ENCODE assay signal across 14 cellular contexts in genomic region chr16:85524365-85524629, GRCh38.
DNase-seq lines count a peak whose midpoint lies in the region; ATAC-seq, FAIRE-seq and TF ChIP-seq lines count a peak whose summit lies in the region.
"Had no signal": no experiment of that assay in that cellular context is flagged by ENCODE, and none has a peak within 500 bp of the region (broad histone marks: within the 10 kb centered on the region; RNA-seq: fewer than 3 reads in every experiment).

No MANE protein-coding gene starts in this region.

- no peak overlapping the region for H3K56ac ChIP-seq in IMR-90 (ENCODE audit: extremely low read depth, insufficient read depth, low read length)

- H3K4me2 ChIP-seq in IMR-90 (ENCODE audit: low read depth, low read length) (no peak overlapping the region), K562 (ENCODE audit: insufficient read depth, low read length) (no peak overlapping the region), osteoblast (ENCODE audit: insufficient read depth, low read length) (peak overlapping the region; percentile 67)

- H3K27me3 ChIP-seq in BE2C (no peaks in the 10 kb centered on the region), IMR-90 (ENCODE audit: control insufficient read depth, insufficient read depth, low read length) (no peaks in the 10 kb centered on the region), K562 (ENCODE audit: control insufficient read depth in 2 of 2, insufficient read depth in 2 of 2, low read length in 2 of 2) (no peaks in the 10 kb centered on the region), osteoblast (ENCODE audit: insufficient read depth, low read length) (no peaks in the 10 kb centered on the region), foreskin keratinocyte (peaks cover 9% of the 10 kb centered on the region)

- peak overlapping the region; percentile 98 for H2AK5ac ChIP-seq in IMR-90 (ENCODE audit: low read depth, low read length)

- no peak for TF ChIP-seq POLR2A in IMR-90 (IDR thresholded peaks at IDR 0.05; ENCODE audit: low read depth, low read length)
- no peak for TF ChIP-seq POLR2A in K562 (conservative IDR thresholded peaks at IDR 0.05)

- H2BK20ac ChIP-seq in IMR-90 (ENCODE audit: low read depth, low read length): peak overlapping the region; percentile 52; the same call in 1 of the 2 replicates

- no peak overlapping the region for H3K4me3 Mint-ChIP-seq in natural killer cell treated with Interleukin-12 subunit alpha and Interleukin-12 subunit beta and Interleukin-15 and Interleukin-18, amount 100 ng/mL, for 72 hours
- H3K4me3 Mint-ChIP-seq: activated B cell treated with CpG ODN at 0.5 μM for 24 hours; activated naive CD4-positive, alpha-beta T cell treated with anti-CD3 and anti-CD28 coated beads for 36 hours; brain had no signal

- TF ChIP-seq RAD21 in IMR-90 (IDR thresholded peaks at IDR 0.05; ENCODE audit: low read length) (no peak), K562 (CRISPR knock-in tag; conservative IDR thresholded peaks at IDR 0.05 in 1 of 2, IDR thresholded peaks at IDR 0.05 in 1 of 2) (no peak)

- peak overlapping the region; percentile 44; the same call in 2 of the 3 replicates for H2BK15ac ChIP-seq in IMR-90 (ENCODE audit: low read depth, low read length)

- no peaks in the 10 kb centered on the region; the same call in 1 of the 2 replicates for H3K36me3 ChIP-seq in BE2C
- 0 out of 2 replicates have a peak, but pooled peaks cover 4% of the 10 kb centered on the region for H3K36me3 ChIP-seq in IMR-90 (ENCODE audit: control insufficient read depth, insufficient read depth, low read length)
- peaks cover 4% of the 10 kb centered on the region for H3K36me3 ChIP-seq in K562 (ENCODE audit: control insufficient read depth, insufficient read depth, low read length)
- no peaks in the 10 kb centered on the region for H3K36me3 ChIP-seq in osteoblast (ENCODE audit: insufficient read depth, low read length)

- ATAC-seq in IMR-90 (ENCODE audit: low read depth): no peak
- no peak for ATAC-seq in K562
- no peak for ATAC-seq in foreskin keratinocyte
- no peak for ATAC-seq in natural killer cell treated with Interleukin-12 subunit alpha and Interleukin-12 subunit beta and Interleukin-15 and Interleukin-18, amount 100 ng/mL, for 72 hours

- H3K79me1 ChIP-seq in IMR-90 (ENCODE audit: low read depth in 1 of 2, low read length in 2 of 2): peaks cover 26 to 48% of the 10 kb centered on the region in 2 experiments

- POLR2A ChIA-PET in IMR-90 (lab: Charles Lee; ENCODE audit: unreplicated experiment) (no interaction called here), K562 (lab: Yijun Ruan, JAX) (interaction anchor here (1.6 kb wide), 1 partner anchor 15 kb away, joined by 4 read pairs; no protein-coding TSS in a partner anchor)

- H3K4ac ChIP-seq in IMR-90 (ENCODE audit: low read depth, low read length): peak overlapping the region; percentile 91

- in situ Hi-C loops in IMR-90 (cut with MboI; ENCODE audit: low sequenced_read_pairs): no loop called here
- in situ Hi-C loops in K562 (cut with MboI): no loop called here

- no peak for FAIRE-seq in K562 (lab: Jason Lieb, UNC)

- peak overlapping the region; percentile 50 for H4K91ac ChIP-seq in IMR-90 (ENCODE audit: insufficient read depth, low read depth, low read length)

- H3K14ac ChIP-seq in IMR-90 (replicated peaks; ENCODE audit: low read depth, low read length): peak overlapping the region; percentile 63

- TF ChIP-seq EP300 in K562 (IDR thresholded peaks at IDR 0.05; ENCODE audit: low read length): no peak

- peaks cover 4% of the 10 kb centered on the region for H3K9me3 Mint-ChIP-seq in natural killer cell treated with Interleukin-12 subunit alpha and Interleukin-12 subunit beta and Interleukin-15 and Interleukin-18, amount 100 ng/mL, for 72 hours
- H3K9me3 Mint-ChIP-seq: activated B cell treated with CpG ODN at 0.5 μM for 24 hours; activated naive CD4-positive, alpha-beta T cell treated with anti-CD3 and anti-CD28 coated beads for 36 hours had no signal

- H4K5ac ChIP-seq in IMR-90 (ENCODE audit: low read depth, low read length): no peak overlapping the region; the same call in 1 of the 2 replicates

- no peak overlapping the region for H3K18ac ChIP-seq in IMR-90 (ENCODE audit: low read depth, low read length)

- H3K36me3 Mint-ChIP-seq in natural killer cell treated with Interleukin-12 subunit alpha and Interleukin-12 subunit beta and Interleukin-15 and Interleukin-18, amount 100 ng/mL, for 72 hours: peaks cover 5% of the 10 kb centered on the region

- no peak overlapping the region for H3K27ac Mint-ChIP-seq in natural killer cell treated with Interleukin-12 subunit alpha and Interleukin-12 subunit beta and Interleukin-15 and Interleukin-18, amount 100 ng/mL, for 72 hours
- H3K27ac Mint-ChIP-seq: activated B cell treated with CpG ODN at 0.5 μM for 24 hours; activated naive CD4-positive, alpha-beta T cell treated with anti-CD3 and anti-CD28 coated beads for 36 hours had no signal

- no peaks in the 10 kb centered on the region for H3K9me3 ChIP-seq in BE2C
- H3K9me3 ChIP-seq in IMR-90 (ENCODE audit: control insufficient read depth, insufficient read depth, low read length): no peaks in the 10 kb centered on the region
- H3K9me3 ChIP-seq in K562 (replicated peaks; ENCODE audit: control insufficient read depth, insufficient read depth, low read depth, low read length): no peaks in the 10 kb centered on the region
- no peaks in the 10 kb centered on the region for H3K9me3 ChIP-seq in osteoblast (ENCODE audit: low read depth, low read length)
- H3K9me3 ChIP-seq: psoas muscle had no signal

- CTCF ChIA-PET in IMR-90 (lab: Yijun Ruan, JAX) (no interaction called here), K562 (lab: Yijun Ruan, JAX; ENCODE audit: low intra/inter-chr PET ratio) (no interaction called here)

- H3K9me1 ChIP-seq in IMR-90 (ENCODE audit: insufficient read depth, low read length): peaks cover 13% of the 10 kb centered on the region
- H3K9me1 ChIP-seq in K562 (ENCODE audit: control insufficient read depth, insufficient read depth, low read length): peaks cover 6% of the 10 kb centered on the region

- H3K4me1 ChIP-seq in BE2C (peaks cover 44% of the 10 kb centered on the region), IMR-90 (ENCODE audit: control insufficient read depth, insufficient read depth, low read length) (peaks cover 24% of the 10 kb centered on the region), K562 (replicated peaks in 1 of 2; ENCODE audit: control insufficient read depth in 2 of 2, insufficient read depth in 2 of 2, low read length in 2 of 2) (peaks cover 45 to 85% of the 10 kb centered on the region in 2 experiments), osteoblast (ENCODE audit: insufficient read depth, low read length) (peaks cover 34% of the 10 kb centered on the region), foreskin keratinocyte (peaks cover 16% of the 10 kb centered on the region)
- H3K4me1 ChIP-seq: psoas muscle had no signal

- H2BK5ac ChIP-seq in IMR-90 (ENCODE audit: low read depth, low read length, poor library complexity, severe bottlenecking): no peak overlapping the region

- peaks cover 14 to 17% of the 10 kb centered on the region in 2 donors for H3K4me1 Mint-ChIP-seq in natural killer cell treated with Interleukin-12 subunit alpha and Interleukin-12 subunit beta and Interleukin-15 and Interleukin-18, amount 100 ng/mL, for 72 hours (ENCODE audit: low read depth in 2 of 2)
- H3K4me1 Mint-ChIP-seq: activated B cell treated with CpG ODN at 0.5 μM for 24 hours had no signal

- dilution Hi-C loops in IMR-90 (cut with HindIII; ENCODE audit: low sequenced_read_pairs, unreplicated experiment): no loop called here

- peak overlapping the region; percentile 30; the same call in 1 of the 2 replicates for H3K9ac ChIP-seq in IMR-90 (ENCODE audit: low read depth, low read length)
- peak overlapping the region in 1 of 2 experiments; percentile 90; a peak in 2 of 4 replicates for H3K9ac ChIP-seq in K562 (ENCODE audit: insufficient read depth in 1 of 2, low read depth in 2 of 2, low read length in 2 of 2)

- H3K23ac ChIP-seq in IMR-90 (ENCODE audit: low read depth, low read length): no peak overlapping the region

- intact Hi-C loops in IMR-90 (cut with micrococcal nuclease): no loop called here
- intact Hi-C loops in K562 (cut with micrococcal nuclease): no loop called here

- TF ChIP-seq CTCF in BE2C (IDR thresholded peaks at IDR 0.05; ENCODE audit: low read depth, low read length) (no peak), IMR-90 (conservative IDR thresholded peaks at IDR 0.05; ENCODE audit: low read depth, low read length) (no peak), K562 (IDR thresholded peaks at IDR 0.05 in 2 of 3, conservative IDR thresholded peaks at IDR 0.05 in 1 of 3; ENCODE audit: insufficient read depth in 2 of 3, low read depth in 1 of 3, low read length in 3 of 3) (no peak), osteoblast (IDR thresholded peaks at IDR 0.05; ENCODE audit: extremely low read depth, low read depth, low read length) (no peak), foreskin keratinocyte (conservative IDR thresholded peaks at IDR 0.05) (no peak)

- H4K20me1 ChIP-seq in IMR-90 (ENCODE audit: insufficient read depth, low read length) (peaks cover 21% of the 10 kb centered on the region), K562 (replicated peaks; ENCODE audit: control insufficient read depth, insufficient read depth, low read length) (0 out of 2 replicates have a peak, but pooled peaks cover 7% of the 10 kb centered on the region), osteoblast (ENCODE audit: insufficient read depth, low read length) (peaks cover 7% of the 10 kb centered on the region)

- H2AK9ac ChIP-seq in IMR-90 (replicated peaks; ENCODE audit: low read depth, low read length, poor library complexity): peak overlapping the region; percentile 62

- peak overlapping the region; percentile 28 for H3K27ac ChIP-seq in IMR-90 (ENCODE audit: insufficient read depth, low read length)
- H3K27ac ChIP-seq in K562 (ENCODE audit: extremely low read depth, low read depth, low read length): no peak overlapping the region
- H3K27ac ChIP-seq in osteoblast (ENCODE audit: low read depth, low read length): peak overlapping the region; percentile 54
- H3K27ac ChIP-seq in foreskin keratinocyte: no peak overlapping the region
- H3K27ac ChIP-seq: psoas muscle had no signal

- WGBS in IMR-90 (ENCODE audit: extremely low coverage in 2 of 2, insufficient read length in 1 of 2), 2 experiments: 33% methylated on average over 1 of the region's 8 CpGs; no CpG with 5 or more reads in 1 of the 2 experiments
- 67% methylated on average over 8 of the region's 8 CpGs for WGBS in K562 (ENCODE audit: insufficient coverage, low coverage, missing lambda C conversion rate)

- H2AFZ ChIP-seq in IMR-90 (replicated peaks; ENCODE audit: low read length, poor library complexity) (no peak overlapping the region), K562 (ENCODE audit: low read depth, low read length) (no peak overlapping the region), osteoblast (ENCODE audit: low read length) (no peak overlapping the region)

- DNase-seq in BE2C (peak; percentile 46), IMR-90 (no peak), K562 (ENCODE audit: extremely low read depth in 1 of 4, low spot score in 3 of 4) (no peak), osteoblast (ENCODE audit: insufficient read length, low spot score, missing footprints) (no peak), foreskin keratinocyte (no peak), SIG-M5 treated with dmso at 0.1 percent for 504 hours (lab: John Stamatoyannopoulos, UW; ENCODE audit: unreplicated experiment) (no peak)
- no peak for DNase-seq in stimulated activated CD4-positive, alpha-beta T cell treated with anti-CD3 and anti-CD28 coated beads, Interleukin-1b, Interleukin-23, amount 100 ng/mL, for 48 hours
- DNase-seq in natural killer cell treated with Interleukin-12 subunit alpha and Interleukin-12 subunit beta and Interleukin-15 and Interleukin-18, amount 100 ng/mL, for 72 hours (ENCODE audit: low spot score): no peak
- DNase-seq: activated B cell treated with CpG ODN at 0.5 μM for 24 hours; activated naive CD4-positive, alpha-beta T cell treated with anti-CD3 and anti-CD28 coated beads for 36 hours; KG1; T-helper 1 cell had no signal

- H2BK120ac ChIP-seq in IMR-90 (ENCODE audit: low read depth, low read length): peak overlapping the region; percentile 56

- peaks cover 9 to 10% of the 10 kb centered on the region in 2 donors for H3K27me3 Mint-ChIP-seq in natural killer cell treated with Interleukin-12 subunit alpha and Interleukin-12 subunit beta and Interleukin-15 and Interleukin-18, amount 100 ng/mL, for 72 hours

- peaks cover 31% of the 10 kb centered on the region for H3K79me2 ChIP-seq in K562 (ENCODE audit: control insufficient read depth, insufficient read depth, low read length)
- peaks cover 2% of the 10 kb centered on the region for H3K79me2 ChIP-seq in osteoblast (ENCODE audit: insufficient read depth, low read length)

- BruUV-seq in IMR-90 (replicated peaks; lab: Mats Ljungman, UMichigan) (no TSS peak), K562 (replicated peaks; lab: Mats Ljungman, UMichigan) (no TSS peak)

- H4K8ac ChIP-seq in IMR-90 (ENCODE audit: low read depth in 2 of 2, low read length in 2 of 2): peak overlapping the region; percentile 68 to 77; a peak in 2 of 4 replicates

- H3K4me3 ChIP-seq in BE2C (ENCODE audit: low read depth, low read length): no peak overlapping the region
- H3K4me3 ChIP-seq in IMR-90 (ENCODE audit: insufficient read depth, low read depth, low read length): no peak overlapping the region
- H3K4me3 ChIP-seq in K562: no peak overlapping the region
- peak overlapping the region; percentile 44 for H3K4me3 ChIP-seq in osteoblast (ENCODE audit: insufficient read depth, low read length)
- H3K4me3 ChIP-seq: psoas muscle had no signal

Comparison
In these comparisons a context has a peak if more than half of its experiments do, and no peak if none do; other contexts are left out.
1. H3K27ac ChIP-seq: peak in IMR-90 (single experiment) and osteoblast (single experiment); none in K562 (single experiment) and foreskin keratinocyte (single experiment).